ENCODE assay signal across 8 cellular contexts in genomic region chr1:41660570-41661427, GRCh38.
DNase-seq lines count a peak whose midpoint lies in the region; ATAC-seq and TF ChIP-seq lines count a peak whose summit lies in the region.

No MANE protein-coding gene starts in this region.

- CTCF ChIA-PET in activated CD8-positive, alpha-beta T cell treated with anti-CD3 and anti-CD28 coated beads, Interleukin-2, amount 10 ng/mL, durations not matched to agents 7 days and 5 days (lab: Charles Lee): interaction anchor here (1.3 to 2.6 kb wide), 3 partner anchors 8 to 12 kb away, joined by 3 to 6 read pairs (median 6); no protein-coding TSS in a partner anchor

- H3K27ac ChIP-seq in left ventricle myocardium inferior (replicated peaks) (no peak overlapping the region), right atrium auricular region (no peak overlapping the region)

- H3K27me3 ChIP-seq in left ventricle myocardium inferior (ENCODE audit: low read depth) (no peaks in the 10 kb centered on the region), right atrium auricular region (no peaks in the 10 kb centered on the region), kidney epithelial cell (ENCODE audit: control insufficient read depth, insufficient read depth, low read length) (no peaks in the 10 kb centered on the region)

- H3K4me1 ChIP-seq in left ventricle myocardium inferior: peaks cover 32% of the 10 kb centered on the region
- H3K4me1 ChIP-seq in right atrium auricular region: peaks cover 0 to 26% of the 10 kb centered on the region in 2 donors

- H3K9me3 ChIP-seq in left ventricle myocardium inferior (replicated peaks) (no peaks in the 10 kb centered on the region), right atrium auricular region (no peaks in the 10 kb centered on the region)

- H3K4me3 Mint-ChIP-seq in activated CD8-positive, alpha-beta T cell treated with anti-CD3 and anti-CD28 coated beads, Interleukin-2, amount 10 ng/mL, durations not matched to agents 7 days and 5 days: peak overlapping the region; percentile 87
- peak overlapping the region; percentile 88 for H3K4me3 Mint-ChIP-seq in type B pancreatic cell

- DNase-seq in left ventricle myocardium inferior: no peak
- DNase-seq in right atrium auricular region (ENCODE audit: low spot score): no peak
- DNase-seq in activated CD8-positive, alpha-beta T cell treated with anti-CD3 and anti-CD28 coated beads, Interleukin-2, amount 10 ng/mL, durations not matched to agents 7 days and 5 days: no peak
- DNase-seq in kidney epithelial cell (ENCODE audit: low read depth): no peak
- DNase-seq in type B pancreatic cell (ENCODE audit: extremely low spot score, unreplicated experiment): no peak
- no peak for DNase-seq in NCI-H82 (lab: John Stamatoyannopoulos, UW)

- peak overlapping the region; percentile 80 for H3K4me3 ChIP-seq in left ventricle myocardium inferior
- H3K4me3 ChIP-seq in right atrium auricular region: peak overlapping the region in 1 of 2 donors; percentile 78
- peak overlapping the region; percentile 33 for H3K4me3 ChIP-seq in kidney epithelial cell (ENCODE audit: low read depth, low read length)

- H3K9me3 Mint-ChIP-seq in activated CD8-positive, alpha-beta T cell treated with anti-CD3 and anti-CD28 coated beads, Interleukin-2, amount 10 ng/mL, durations not matched to agents 7 days and 5 days (ENCODE audit: insufficient read depth): no peaks in the 10 kb centered on the region
- no peaks in the 10 kb centered on the region for H3K9me3 Mint-ChIP-seq in type B pancreatic cell

- TF ChIP-seq CTCF in left ventricle myocardium inferior (IDR thresholded peaks at IDR 0.05; ENCODE audit: borderline replicate concordance) (no peak), right atrium auricular region (IDR thresholded peaks at IDR 0.05) (no peak), kidney epithelial cell (IDR thresholded peaks at IDR 0.05; ENCODE audit: insufficient read depth, low read length, poor library complexity, severe bottlenecking) (no peak), type B pancreatic cell (conservative IDR thresholded peaks at IDR 0.05) (no peak)

- peak overlapping the region; percentile 19 for H3K27ac Mint-ChIP-seq in activated CD8-positive, alpha-beta T cell treated with anti-CD3 and anti-CD28 coated beads, Interleukin-2, amount 10 ng/mL, durations not matched to agents 7 days and 5 days
- peak overlapping the region; percentile 32 for H3K27ac Mint-ChIP-seq in type B pancreatic cell

- peaks cover 4% of the 10 kb centered on the region for H3K36me3 Mint-ChIP-seq in activated CD8-positive, alpha-beta T cell treated with anti-CD3 and anti-CD28 coated beads, Interleukin-2, amount 10 ng/mL, durations not matched to agents 7 days and 5 days (ENCODE audit: low read depth)
- no peaks in the 10 kb centered on the region for H3K36me3 Mint-ChIP-seq in type B pancreatic cell

- H3K36me3 ChIP-seq in left ventricle myocardium inferior: no peaks in the 10 kb centered on the region
- H3K36me3 ChIP-seq in right atrium auricular region: no peaks in the 10 kb centered on the region
- no peaks in the 10 kb centered on the region for H3K36me3 ChIP-seq in kidney epithelial cell (ENCODE audit: control insufficient read depth, insufficient read depth, low read length)

- ATAC-seq in activated CD8-positive, alpha-beta T cell treated with anti-CD3 and anti-CD28 coated beads, Interleukin-2, amount 10 ng/mL, durations not matched to agents 7 days and 5 days: no peak
- ATAC-seq in GM18498 (IDR thresholded peaks at IDR 0.05; ENCODE audit: unreplicated experiment) (no peak), GM21360 (IDR thresholded peaks at IDR 0.05; ENCODE audit: unreplicated experiment) (no peak)

- no peaks in the 10 kb centered on the region for H3K27me3 Mint-ChIP-seq in activated CD8-positive, alpha-beta T cell treated with anti-CD3 and anti-CD28 coated beads, Interleukin-2, amount 10 ng/mL, durations not matched to agents 7 days and 5 days (ENCODE audit: low read depth)
- H3K27me3 Mint-ChIP-seq in type B pancreatic cell: peaks cover 56% of the 10 kb centered on the region

- POLR2A ChIA-PET in activated CD8-positive, alpha-beta T cell treated with anti-CD3 and anti-CD28 coated beads, Interleukin-2, amount 10 ng/mL, durations not matched to agents 7 days and 5 days (lab: Charles Lee): interaction anchor here (0.6 to 3.3 kb wide), 5 partner anchors 9 to 23 kb away, joined by 3 to 9 read pairs (median 3); no protein-coding TSS in a partner anchor

- peaks cover 82% of the 10 kb centered on the region for H3K4me1 Mint-ChIP-seq in activated CD8-positive, alpha-beta T cell treated with anti-CD3 and anti-CD28 coated beads, Interleukin-2, amount 10 ng/mL, durations not matched to agents 7 days and 5 days (ENCODE audit: low read depth)
- peaks cover 17% of the 10 kb centered on the region for H3K4me1 Mint-ChIP-seq in type B pancreatic cell (ENCODE audit: unreplicated experiment)

- intact Hi-C loops in left ventricle myocardium inferior (cut with micrococcal nuclease): no loop called here
